1 cellular context compared by ENCODE assay signal in genomic region chr12:111453071-111453989, GRCh38.
A peak's percentile ranks its signal among the peaks of the same experiment; 100 is the strongest.
TF ChIP-seq lines count a peak whose summit lies in the region.

No MANE protein-coding gene starts in this region.

TF ChIP-seq in HepG2, 621 proteins besides CTCF, POLR2A, EP300 and RAD21 (continued from another document):
- TF ChIP-seq ZNF629 (CRISPR knock-in tag; conservative IDR thresholded peaks at IDR 0.05) (no peak), ZNF142 (CRISPR knock-in tag; IDR thresholded peaks at IDR 0.05) (no peak), POGK (CRISPR knock-in tag; conservative IDR thresholded peaks at IDR 0.05) (no peak), RBM22 (optimal IDR thresholded peaks at IDR 0.05; ENCODE audit: low read length) (peak; percentile 84), ZNF350 (CRISPR knock-in tag; IDR thresholded peaks at IDR 0.05; ENCODE audit: borderline replicate concordance, low read depth) (no peak), AGO2 (optimal IDR thresholded peaks at IDR 0.05; ENCODE audit: low read depth, low read length) (peak; percentile 77)
